Comparison of ENCODE assay signal across 8 cellular contexts in the genomic region with DNA sequence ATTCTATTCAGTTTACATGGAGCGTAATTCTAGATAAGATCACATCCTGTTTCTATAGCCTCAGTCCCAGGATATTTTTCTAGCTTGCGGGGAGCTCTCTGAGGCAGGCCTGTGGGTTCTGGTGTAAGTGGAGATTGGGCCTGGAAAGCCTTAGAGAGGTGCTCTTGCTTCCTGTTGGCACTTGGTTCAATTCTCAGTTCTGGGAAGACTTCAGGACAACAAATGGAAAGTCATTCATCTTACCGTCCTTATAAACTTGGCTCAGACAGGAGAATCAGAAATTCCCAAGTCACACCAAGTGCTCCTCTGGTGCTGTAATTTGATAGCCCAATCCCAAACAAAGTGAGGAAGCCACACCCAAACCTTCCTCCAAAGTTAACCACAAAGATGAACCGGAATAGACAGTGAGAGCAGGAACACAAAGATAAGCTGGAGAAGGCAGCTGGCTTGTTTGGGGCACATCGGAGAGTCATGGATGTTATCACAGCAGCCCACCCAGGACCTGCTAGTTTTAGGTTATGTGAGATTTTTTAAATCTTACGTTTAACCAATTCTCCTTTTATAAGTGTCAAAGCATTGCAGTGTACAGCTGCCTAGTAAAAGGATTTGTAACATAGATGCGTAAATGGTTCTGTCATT.
DNase-seq lines count a peak whose midpoint lies in the region; ATAC-seq and TF ChIP-seq lines count a peak whose summit lies in the region.

No MANE protein-coding gene starts in this region.

- H3K4me3 ChIP-seq in endodermal cell (ENCODE audit: low read length) (no peak overlapping the region), MM.1S (ENCODE audit: low read length) (no peak overlapping the region)

- H3K9ac ChIP-seq in endodermal cell (ENCODE audit: extremely low read depth, low read length, poor library complexity, severe bottlenecking) (no peak overlapping the region), MM.1S (ENCODE audit: low read length) (no peak overlapping the region)

- H3K27me3 ChIP-seq in endodermal cell (ENCODE audit: control insufficient read depth, insufficient read depth, low read length, poor library complexity, severe bottlenecking), result no peaks in the 10 kb centered on the region
- no peaks in the 10 kb centered on the region for H3K27me3 ChIP-seq in MM.1S (replicated peaks; ENCODE audit: insufficient read depth, low read length)

- DNase-seq in Daoy (ENCODE audit: low read depth) (peak; percentile 71), NCI-H748 treated with DMSO at 0.1 percent for 48 hours (lab: John Stamatoyannopoulos, UW) (peak; percentile 53), endodermal cell (peak; percentile 58), omental fat pad (ENCODE audit: low spot score) (no peak), MM.1S (no peak), immature natural killer cell (no peak), NCI-H2081 treated with DMSO at 0.1 percent for 48 hours (lab: John Stamatoyannopoulos, UW) (no peak)

- H3K27ac ChIP-seq in endodermal cell (ENCODE audit: low read depth, low read length) (peak overlapping the region; percentile 56), MM.1S (ENCODE audit: low read length) (no peak overlapping the region)

- H3K4me2 ChIP-seq in MM.1S (ENCODE audit: low read depth, low read length), result no peak overlapping the region

- no peaks in the 10 kb centered on the region for H3K36me3 Mint-ChIP-seq in endodermal cell (ENCODE audit: low read depth)
- no peaks in the 10 kb centered on the region for H3K36me3 Mint-ChIP-seq in immature natural killer cell

- TF ChIP-seq CTCF in endodermal cell (conservative IDR thresholded peaks at IDR 0.05) (no peak), omental fat pad (IDR thresholded peaks at IDR 0.05) (no peak), MM.1S (IDR thresholded peaks at IDR 0.05; ENCODE audit: low read length) (no peak)

- H3K27me3 Mint-ChIP-seq in endodermal cell (ENCODE audit: insufficient read depth) (no peaks in the 10 kb centered on the region), immature natural killer cell (ENCODE audit: low read depth in 3 of 3) (peaks cover 0 to 6% (median 2%) of the 10 kb centered on the region in 3 donors)

- H3K4me1 Mint-ChIP-seq in endodermal cell, result peaks cover 14% of the 10 kb centered on the region
- H3K4me1 Mint-ChIP-seq in immature natural killer cell, result no peaks in the 10 kb centered on the region

- H3K4me1 ChIP-seq in endodermal cell (ENCODE audit: control insufficient read depth, insufficient read depth, low read length) (no peaks in the 10 kb centered on the region), MM.1S (ENCODE audit: low read length) (peaks cover 11% of the 10 kb centered on the region)

- no peak overlapping the region for H2AFZ ChIP-seq in MM.1S (ENCODE audit: low read length)

- H3K9me3 ChIP-seq in endodermal cell (ENCODE audit: control insufficient read depth, low read length), result no peaks in the 10 kb centered on the region
- H3K9me3 ChIP-seq in MM.1S (replicated peaks; ENCODE audit: insufficient read depth, low read length), result no peaks in the 10 kb centered on the region

- no peaks in the 10 kb centered on the region for H3K9me2 ChIP-seq in MM.1S (replicated peaks; ENCODE audit: insufficient read depth, low read length)

- H4K20me1 ChIP-seq in MM.1S (ENCODE audit: insufficient read depth, low read length), result no peaks in the 10 kb centered on the region

- H3K36me3 ChIP-seq in endodermal cell (ENCODE audit: control insufficient read depth, insufficient read depth, low read length), result no peaks in the 10 kb centered on the region
- no peaks in the 10 kb centered on the region for H3K36me3 ChIP-seq in MM.1S (replicated peaks; ENCODE audit: insufficient read depth, low read length)

- H3K4me3 Mint-ChIP-seq in endodermal cell (no peak overlapping the region), immature natural killer cell (no peak overlapping the region)

- no peaks in the 10 kb centered on the region for H3K9me3 Mint-ChIP-seq in endodermal cell
- H3K9me3 Mint-ChIP-seq in immature natural killer cell, result peaks cover 0 to 2% (median 0%) of the 10 kb centered on the region in 6 donors

- H3K79me2 ChIP-seq in MM.1S (ENCODE audit: low read length), result no peaks in the 10 kb centered on the region

- peak; percentile 25 for ATAC-seq in omental fat pad (ENCODE audit: low FRiP score)
- no peak for ATAC-seq in GM18517 (IDR thresholded peaks at IDR 0.05; ENCODE audit: unreplicated experiment)

- H3K27ac Mint-ChIP-seq in endodermal cell (no peak overlapping the region), immature natural killer cell (no peak overlapping the region)

- no peaks in the 10 kb centered on the region for H3F3A ChIP-seq in MM.1S (ENCODE audit: insufficient read depth, low read length)

- WGBS in endodermal cell (ENCODE audit: insufficient coverage in 1 of 2, insufficient read length in 1 of 2), 2 experiments, result 48 to 65% methylated on average over 3 to 7 of the region's 7 CpGs

Comparison
In these comparisons a context has a peak if more than half of its experiments do, and no peak if none do; other contexts are left out.
1. DNase-seq: peak in Daoy (single experiment), NCI-H748 treated with DMSO at 0.1 percent for 48 hours (single experiment) and endodermal cell (single experiment); none in omental fat pad (single experiment), MM.1S (single experiment), immature natural killer cell (0 of 3) and NCI-H2081 treated with DMSO at 0.1 percent for 48 hours (single experiment).